15 cellular contexts compared by ENCODE assay signal in the genomic region with DNA sequence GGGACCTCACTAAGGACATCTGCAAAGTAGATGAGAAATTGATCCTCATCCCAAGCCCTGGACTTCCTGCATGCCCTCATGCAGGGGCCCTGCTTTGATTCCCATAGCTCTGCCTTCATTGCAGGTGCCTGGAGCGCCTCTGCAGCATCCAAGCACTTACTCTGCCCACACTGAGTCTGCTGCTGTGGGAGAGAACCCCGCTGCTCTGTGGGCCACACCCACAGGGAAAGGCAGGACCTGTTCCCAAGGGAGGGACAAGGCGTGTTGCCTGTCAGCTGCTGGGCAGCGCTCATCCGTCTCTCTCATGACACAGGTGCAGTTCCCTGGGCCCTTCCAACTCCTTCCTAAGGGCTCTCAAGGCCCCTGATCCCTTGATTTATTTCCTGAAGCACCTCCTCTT.
DNase-seq lines count a peak whose midpoint lies in the region; TF ChIP-seq lines count a peak whose summit lies in the region.
"Had no signal": no experiment of that assay in that cellular context is flagged by ENCODE, and none has a peak within 500 bp of the region (broad histone marks: within the 10 kb centered on the region; RNA-seq: fewer than 3 reads in every experiment).

No MANE protein-coding gene starts in this region.

- no peaks in the 10 kb centered on the region for H3K27me3 ChIP-seq in osteoblast (ENCODE audit: insufficient read depth, low read length)
- H3K27me3 ChIP-seq: SJSA1 had no signal

- no peak overlapping the region for H3K4me3 ChIP-seq in osteoblast (ENCODE audit: insufficient read depth, low read length)
- H3K4me3 ChIP-seq: GM23248, HAP-1, SJSA1 had no signal

- H4K20me1 ChIP-seq in osteoblast (ENCODE audit: insufficient read depth, low read length): no peaks in the 10 kb centered on the region

- H3K4me2 ChIP-seq in osteoblast (ENCODE audit: insufficient read depth, low read length): no peak overlapping the region
- H3K4me2 ChIP-seq: KMS-11 had no signal

- H3K36me3 ChIP-seq in osteoblast (ENCODE audit: insufficient read depth, low read length): no peaks in the 10 kb centered on the region
- H3K36me3 ChIP-seq: HAP-1, SJSA1 had no signal

- no peak overlapping the region for H2AFZ ChIP-seq in osteoblast (ENCODE audit: low read length)
- H2AFZ ChIP-seq: GM23248 had no signal

- H3K27ac ChIP-seq in osteoblast (ENCODE audit: low read depth, low read length): no peak overlapping the region
- H3K27ac ChIP-seq: GM23248, KMS-11, SJSA1 had no signal

- no peaks in the 10 kb centered on the region for H3K79me2 ChIP-seq in osteoblast (ENCODE audit: insufficient read depth, low read length)

- TF ChIP-seq CTCF in osteoblast (IDR thresholded peaks at IDR 0.05; ENCODE audit: extremely low read depth, low read depth, low read length): no peak

- DNase-seq in DMS153 treated with DMSO at 0.1 percent for 48 hours (lab: John Stamatoyannopoulos, UW; ENCODE audit: unreplicated experiment): peak; percentile 32
- peak; percentile 49 for DNase-seq in NCI-H187 treated with DMSO at 0.1 percent for 48 hours (lab: John Stamatoyannopoulos, UW)
- DNase-seq in NCI-H345 treated with DMSO at 0.1 percent for 48 hours (lab: John Stamatoyannopoulos, UW; ENCODE audit: unreplicated experiment): peak; percentile 37
- peak; percentile 3 for DNase-seq in myocyte (ENCODE audit: low read depth)
- DNase-seq in COR-L47 (lab: John Stamatoyannopoulos, UW): no peak
- no peak for DNase-seq in osteoblast (ENCODE audit: insufficient read length, low spot score, missing footprints)
- no peak for DNase-seq in AG08396 (ENCODE audit: low spot score)
- DNase-seq: CD4-positive, CD25-positive, alpha-beta regulatory T cell; GM23248; IMR-90; NCI-H1092 treated with DMSO at 0.1 percent for 48 hours; NCI-H1694 treated with DMSO at 0.1 percent for 48 hours had no signal

- no peaks in the 10 kb centered on the region for H3K4me1 ChIP-seq in osteoblast (ENCODE audit: insufficient read depth, low read length)
- H3K4me1 ChIP-seq: HAP-1, SJSA1 had no signal

- H3K9me3 ChIP-seq in osteoblast (ENCODE audit: low read depth, low read length): no peaks in the 10 kb centered on the region
- H3K9me3 ChIP-seq: HAP-1, SJSA1 had no signal

Comparison
In these comparisons a context has a peak if more than half of its experiments do, and no peak if none do; other contexts are left out.
1. DNase-seq: peak in DMS153 treated with DMSO at 0.1 percent for 48 hours (single experiment), NCI-H187 treated with DMSO at 0.1 percent for 48 hours (single experiment), NCI-H345 treated with DMSO at 0.1 percent for 48 hours (single experiment) and myocyte (single experiment); none in COR-L47 (single experiment), osteoblast (single experiment) and AG08396 (single experiment).